In the genomic region with DNA sequence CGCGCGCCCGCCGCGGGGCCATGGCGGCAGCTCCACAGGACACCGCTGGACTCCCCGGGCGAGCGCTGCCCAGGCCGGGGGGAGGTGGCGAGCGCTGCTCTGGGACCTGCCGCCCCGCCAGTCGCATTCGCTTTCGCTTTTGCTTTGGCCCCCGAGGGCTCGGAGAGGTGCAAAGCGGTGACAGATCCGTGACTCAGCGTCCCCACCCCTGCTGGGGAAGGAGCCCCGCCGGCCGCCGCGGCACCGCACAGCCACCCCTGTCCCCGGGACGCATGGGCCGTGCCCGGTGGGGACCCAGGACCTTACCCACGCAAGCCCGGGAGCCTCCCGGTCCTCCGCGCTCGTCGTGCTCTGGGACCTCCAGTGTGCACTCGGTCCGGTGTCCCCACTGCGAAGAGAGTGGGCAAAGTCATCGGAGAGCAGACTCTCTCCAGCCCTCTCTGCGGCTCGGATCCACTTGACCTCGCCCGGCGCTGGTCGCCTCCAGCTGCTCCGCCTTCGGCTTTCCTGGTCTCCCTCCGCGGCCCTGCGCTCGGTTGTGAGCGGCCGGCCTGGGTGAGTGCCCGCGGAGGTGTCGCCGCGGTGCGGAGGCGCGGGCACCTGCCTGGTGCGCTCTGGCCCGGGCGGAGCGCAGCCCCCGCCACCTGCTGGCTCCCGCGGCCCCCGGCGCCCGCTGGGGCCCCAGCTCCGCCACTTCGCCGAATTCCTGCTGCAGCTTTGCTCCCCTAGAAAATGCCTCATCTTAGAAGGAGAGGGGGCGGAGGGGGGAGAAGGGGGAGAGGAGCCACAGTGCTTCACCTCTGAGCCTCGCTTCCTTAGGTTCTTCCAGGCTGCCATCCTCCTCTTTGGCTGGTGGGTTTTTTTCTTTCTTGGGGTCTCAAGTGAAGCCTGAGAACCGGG, we compare ENCODE assay signal across 2 cellular contexts.
A peak's percentile ranks its signal among the peaks of the same experiment; 100 is the strongest.
TF ChIP-seq lines count a peak whose summit lies in the region.

A gene with protein sequence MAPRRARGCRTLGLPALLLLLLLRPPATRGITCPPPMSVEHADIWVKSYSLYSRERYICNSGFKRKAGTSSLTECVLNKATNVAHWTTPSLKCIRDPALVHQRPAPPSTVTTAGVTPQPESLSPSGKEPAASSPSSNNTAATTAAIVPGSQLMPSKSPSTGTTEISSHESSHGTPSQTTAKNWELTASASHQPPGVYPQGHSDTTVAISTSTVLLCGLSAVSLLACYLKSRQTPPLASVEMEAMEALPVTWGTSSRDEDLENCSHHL (minus strand): TSS at position 73 of the 900 bp plus-strand sequence. CDS start 51 bp downstream, at position 22.

TF ChIP-seq in GM23338, 12 proteins besides CTCF, POLR2A, EP300 and RAD21 (continued from another document):
- TF ChIP-seq, protein P1, sequence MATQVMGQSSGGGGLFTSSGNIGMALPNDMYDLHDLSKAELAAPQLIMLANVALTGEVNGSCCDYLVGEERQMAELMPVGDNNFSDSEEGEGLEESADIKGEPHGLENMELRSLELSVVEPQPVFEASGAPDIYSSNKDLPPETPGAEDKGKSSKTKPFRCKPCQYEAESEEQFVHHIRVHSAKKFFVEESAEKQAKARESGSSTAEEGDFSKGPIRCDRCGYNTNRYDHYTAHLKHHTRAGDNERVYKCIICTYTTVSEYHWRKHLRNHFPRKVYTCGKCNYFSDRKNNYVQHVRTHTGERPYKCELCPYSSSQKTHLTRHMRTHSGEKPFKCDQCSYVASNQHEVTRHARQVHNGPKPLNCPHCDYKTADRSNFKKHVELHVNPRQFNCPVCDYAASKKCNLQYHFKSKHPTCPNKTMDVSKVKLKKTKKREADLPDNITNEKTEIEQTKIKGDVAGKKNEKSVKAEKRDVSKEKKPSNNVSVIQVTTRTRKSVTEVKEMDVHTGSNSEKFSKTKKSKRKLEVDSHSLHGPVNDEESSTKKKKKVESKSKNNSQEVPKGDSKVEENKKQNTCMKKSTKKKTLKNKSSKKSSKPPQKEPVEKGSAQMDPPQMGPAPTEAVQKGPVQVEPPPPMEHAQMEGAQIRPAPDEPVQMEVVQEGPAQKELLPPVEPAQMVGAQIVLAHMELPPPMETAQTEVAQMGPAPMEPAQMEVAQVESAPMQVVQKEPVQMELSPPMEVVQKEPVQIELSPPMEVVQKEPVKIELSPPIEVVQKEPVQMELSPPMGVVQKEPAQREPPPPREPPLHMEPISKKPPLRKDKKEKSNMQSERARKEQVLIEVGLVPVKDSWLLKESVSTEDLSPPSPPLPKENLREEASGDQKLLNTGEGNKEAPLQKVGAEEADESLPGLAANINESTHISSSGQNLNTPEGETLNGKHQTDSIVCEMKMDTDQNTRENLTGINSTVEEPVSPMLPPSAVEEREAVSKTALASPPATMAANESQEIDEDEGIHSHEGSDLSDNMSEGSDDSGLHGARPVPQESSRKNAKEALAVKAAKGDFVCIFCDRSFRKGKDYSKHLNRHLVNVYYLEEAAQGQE (IDR thresholded peaks at IDR 0.05; ENCODE audit: unreplicated experiment) = no peak
- TF ChIP-seq STAT1 (IDR thresholded peaks at IDR 0.05; ENCODE audit: unreplicated experiment) (no peak), CREB1 (CRISPR knock-in tag; IDR thresholded peaks at IDR 0.05; ENCODE audit: low read depth) (no peak)

TF ChIP-seq in WTC11, 78 proteins besides CTCF, POLR2A, EP300 and RAD21 (continued from another document):
- TF ChIP-seq, protein P2, sequence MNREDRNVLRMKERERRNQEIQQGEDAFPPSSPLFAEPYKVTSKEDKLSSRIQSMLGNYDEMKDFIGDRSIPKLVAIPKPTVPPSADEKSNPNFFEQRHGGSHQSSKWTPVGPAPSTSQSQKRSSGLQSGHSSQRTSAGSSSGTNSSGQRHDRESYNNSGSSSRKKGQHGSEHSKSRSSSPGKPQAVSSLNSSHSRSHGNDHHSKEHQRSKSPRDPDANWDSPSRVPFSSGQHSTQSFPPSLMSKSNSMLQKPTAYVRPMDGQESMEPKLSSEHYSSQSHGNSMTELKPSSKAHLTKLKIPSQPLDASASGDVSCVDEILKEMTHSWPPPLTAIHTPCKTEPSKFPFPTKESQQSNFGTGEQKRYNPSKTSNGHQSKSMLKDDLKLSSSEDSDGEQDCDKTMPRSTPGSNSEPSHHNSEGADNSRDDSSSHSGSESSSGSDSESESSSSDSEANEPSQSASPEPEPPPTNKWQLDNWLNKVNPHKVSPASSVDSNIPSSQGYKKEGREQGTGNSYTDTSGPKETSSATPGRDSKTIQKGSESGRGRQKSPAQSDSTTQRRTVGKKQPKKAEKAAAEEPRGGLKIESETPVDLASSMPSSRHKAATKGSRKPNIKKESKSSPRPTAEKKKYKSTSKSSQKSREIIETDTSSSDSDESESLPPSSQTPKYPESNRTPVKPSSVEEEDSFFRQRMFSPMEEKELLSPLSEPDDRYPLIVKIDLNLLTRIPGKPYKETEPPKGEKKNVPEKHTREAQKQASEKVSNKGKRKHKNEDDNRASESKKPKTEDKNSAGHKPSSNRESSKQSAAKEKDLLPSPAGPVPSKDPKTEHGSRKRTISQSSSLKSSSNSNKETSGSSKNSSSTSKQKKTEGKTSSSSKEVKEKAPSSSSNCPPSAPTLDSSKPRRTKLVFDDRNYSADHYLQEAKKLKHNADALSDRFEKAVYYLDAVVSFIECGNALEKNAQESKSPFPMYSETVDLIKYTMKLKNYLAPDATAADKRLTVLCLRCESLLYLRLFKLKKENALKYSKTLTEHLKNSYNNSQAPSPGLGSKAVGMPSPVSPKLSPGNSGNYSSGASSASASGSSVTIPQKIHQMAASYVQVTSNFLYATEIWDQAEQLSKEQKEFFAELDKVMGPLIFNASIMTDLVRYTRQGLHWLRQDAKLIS (CRISPR knock-in tag; IDR thresholded peaks at IDR 0.05; ENCODE audit: borderline replicate concordance) = no peak
- TF ChIP-seq GRHL2 (CRISPR knock-in tag; IDR thresholded peaks at IDR 0.05; ENCODE audit: insufficient replicate concordance, severe bottlenecking) (no peak), TEAD1 (CRISPR knock-in tag; IDR thresholded peaks at IDR 0.05) (no peak), CREM (CRISPR knock-in tag; IDR thresholded peaks at IDR 0.05) (0 out of 2 replicates have a peak, but pooled peaks have one; percentile 4), ZNF423 (CRISPR knock-in tag; IDR thresholded peaks at IDR 0.05) (peak; percentile 56; the same call in 1 of the 2 replicates), FOXP1 (CRISPR knock-in tag; IDR thresholded peaks at IDR 0.05; ENCODE audit: borderline replicate concordance) (0 out of 2 replicates have a peak, but pooled peaks have one; percentile 29)
- TF ChIP-seq, protein P3, sequence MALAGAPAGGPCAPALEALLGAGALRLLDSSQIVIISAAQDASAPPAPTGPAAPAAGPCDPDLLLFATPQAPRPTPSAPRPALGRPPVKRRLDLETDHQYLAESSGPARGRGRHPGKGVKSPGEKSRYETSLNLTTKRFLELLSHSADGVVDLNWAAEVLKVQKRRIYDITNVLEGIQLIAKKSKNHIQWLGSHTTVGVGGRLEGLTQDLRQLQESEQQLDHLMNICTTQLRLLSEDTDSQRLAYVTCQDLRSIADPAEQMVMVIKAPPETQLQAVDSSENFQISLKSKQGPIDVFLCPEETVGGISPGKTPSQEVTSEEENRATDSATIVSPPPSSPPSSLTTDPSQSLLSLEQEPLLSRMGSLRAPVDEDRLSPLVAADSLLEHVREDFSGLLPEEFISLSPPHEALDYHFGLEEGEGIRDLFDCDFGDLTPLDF (CRISPR knock-in tag; IDR thresholded peaks at IDR 0.05) = peak; percentile 19; the same call in 1 of the 2 replicates
- TF ChIP-seq, protein P4, sequence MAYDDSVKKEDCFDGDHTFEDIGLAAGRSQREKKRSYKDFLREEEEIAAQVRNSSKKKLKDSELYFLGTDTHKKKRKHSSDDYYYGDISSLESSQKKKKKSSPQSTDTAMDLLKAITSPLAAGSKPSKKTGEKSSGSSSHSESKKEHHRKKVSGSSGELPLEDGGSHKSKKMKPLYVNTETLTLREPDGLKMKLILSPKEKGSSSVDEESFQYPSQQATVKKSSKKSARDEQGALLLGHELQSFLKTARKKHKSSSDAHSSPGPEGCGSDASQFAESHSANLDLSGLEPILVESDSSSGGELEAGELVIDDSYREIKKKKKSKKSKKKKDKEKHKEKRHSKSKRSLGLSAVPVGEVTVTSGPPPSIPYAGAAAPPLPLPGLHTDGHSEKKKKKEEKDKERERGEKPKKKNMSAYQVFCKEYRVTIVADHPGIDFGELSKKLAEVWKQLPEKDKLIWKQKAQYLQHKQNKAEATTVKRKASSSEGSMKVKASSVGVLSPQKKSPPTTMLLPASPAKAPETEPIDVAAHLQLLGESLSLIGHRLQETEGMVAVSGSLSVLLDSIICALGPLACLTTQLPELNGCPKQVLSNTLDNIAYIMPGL (CRISPR knock-in tag; IDR thresholded peaks at IDR 0.05) = peak; percentile 84
- TF ChIP-seq, protein P5, sequence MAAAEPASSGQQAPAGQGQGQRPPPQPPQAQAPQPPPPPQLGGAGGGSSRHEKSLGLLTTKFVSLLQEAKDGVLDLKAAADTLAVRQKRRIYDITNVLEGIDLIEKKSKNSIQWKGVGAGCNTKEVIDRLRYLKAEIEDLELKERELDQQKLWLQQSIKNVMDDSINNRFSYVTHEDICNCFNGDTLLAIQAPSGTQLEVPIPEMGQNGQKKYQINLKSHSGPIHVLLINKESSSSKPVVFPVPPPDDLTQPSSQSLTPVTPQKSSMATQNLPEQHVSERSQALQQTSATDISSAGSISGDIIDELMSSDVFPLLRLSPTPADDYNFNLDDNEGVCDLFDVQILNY (CRISPR knock-in tag; IDR thresholded peaks at IDR 0.05) = 0 out of 2 replicates have a peak, but pooled peaks have one; percentile 14
- TF ChIP-seq, protein P6, sequence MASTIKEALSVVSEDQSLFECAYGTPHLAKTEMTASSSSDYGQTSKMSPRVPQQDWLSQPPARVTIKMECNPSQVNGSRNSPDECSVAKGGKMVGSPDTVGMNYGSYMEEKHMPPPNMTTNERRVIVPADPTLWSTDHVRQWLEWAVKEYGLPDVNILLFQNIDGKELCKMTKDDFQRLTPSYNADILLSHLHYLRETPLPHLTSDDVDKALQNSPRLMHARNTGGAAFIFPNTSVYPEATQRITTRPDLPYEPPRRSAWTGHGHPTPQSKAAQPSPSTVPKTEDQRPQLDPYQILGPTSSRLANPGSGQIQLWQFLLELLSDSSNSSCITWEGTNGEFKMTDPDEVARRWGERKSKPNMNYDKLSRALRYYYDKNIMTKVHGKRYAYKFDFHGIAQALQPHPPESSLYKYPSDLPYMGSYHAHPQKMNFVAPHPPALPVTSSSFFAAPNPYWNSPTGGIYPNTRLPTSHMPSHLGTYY (CRISPR knock-in tag; IDR thresholded peaks at IDR 0.05) = no peak
